In genomic region chr7:50696810-50697582, GRCh38 we compare ENCODE assay signal across 8 cellular contexts.
DNase-seq lines count a peak whose midpoint lies in the region; ATAC-seq and TF ChIP-seq lines count a peak whose summit lies in the region.

No MANE protein-coding gene starts in this region.

- H3K4me1 ChIP-seq in colonic mucosa (no peaks in the 10 kb centered on the region), rectal smooth muscle tissue (ENCODE audit: control insufficient read depth, insufficient read depth, low read length) (peaks cover 26% of the 10 kb centered on the region)

- peak; percentile 55 for TF ChIP-seq CTCF in colonic mucosa (IDR thresholded peaks at IDR 0.05)

- no peaks in the 10 kb centered on the region for H3K36me3 ChIP-seq in colonic mucosa
- H3K36me3 ChIP-seq in rectal smooth muscle tissue (ENCODE audit: control insufficient read depth, insufficient read depth, low read length) = no peaks in the 10 kb centered on the region

- intact Hi-C loops in colonic mucosa (cut with DNase I) = loop anchor here (10.0 kb wide), 1 partner anchor 458 kb away; no protein-coding TSS in a partner anchor

- H3K4me3 ChIP-seq in colonic mucosa (no peak overlapping the region), rectal smooth muscle tissue (ENCODE audit: low read length) (no peak overlapping the region)

- DNase-seq in DMS 273 (lab: John Stamatoyannopoulos, UW; ENCODE audit: unreplicated experiment) (peak; percentile 50), DMS 273 treated with DMSO at 0.1 percent for 48 hours (lab: John Stamatoyannopoulos, UW) (no peak), NCI-H69 (lab: John Stamatoyannopoulos, UW) (peak; percentile 50), colonic mucosa (no peak), T1000 (lab: John Stamatoyannopoulos, UW) (no peak)
- no peak for DNase-seq in activated effector memory CD4-positive, alpha-beta T cell treated with anti-CD3 and anti-CD28 coated beads, Interleukin-2, amount 50 U/mL, for 16 hours

- no peak overlapping the region for H3K27ac ChIP-seq in colonic mucosa
- peak overlapping the region; percentile 70 for H3K27ac ChIP-seq in rectal smooth muscle tissue (ENCODE audit: low read depth, low read length)

- no peaks in the 10 kb centered on the region for H3K9me3 ChIP-seq in colonic mucosa

- H3K9ac ChIP-seq in colonic mucosa (ENCODE audit: low read depth in 2 of 2, low read length in 2 of 2) = no peak overlapping the region
- H3K9ac ChIP-seq in rectal smooth muscle tissue (ENCODE audit: low read length) = no peak overlapping the region

- no peak for ATAC-seq in GM21717 (IDR thresholded peaks at IDR 0.05; ENCODE audit: unreplicated experiment)

- H3K27me3 ChIP-seq in colonic mucosa (no peaks in the 10 kb centered on the region), rectal smooth muscle tissue (ENCODE audit: control insufficient read depth, insufficient read depth, low read length) (no peaks in the 10 kb centered on the region)

Comparison
In these comparisons a context has a peak if more than half of its experiments do, and no peak if none do; other contexts are left out.
1. DNase-seq: peak in DMS 273 (single experiment) and NCI-H69 (single experiment); none in DMS 273 treated with DMSO at 0.1 percent for 48 hours (single experiment), colonic mucosa (single experiment), activated effector memory CD4-positive, alpha-beta T cell treated with anti-CD3 and anti-CD28 coated beads, Interleukin-2, amount 50 U/mL, for 16 hours (single experiment) and T1000 (single experiment).